Comparison of ENCODE assay signal across 8 cellular contexts in the genomic region with DNA sequence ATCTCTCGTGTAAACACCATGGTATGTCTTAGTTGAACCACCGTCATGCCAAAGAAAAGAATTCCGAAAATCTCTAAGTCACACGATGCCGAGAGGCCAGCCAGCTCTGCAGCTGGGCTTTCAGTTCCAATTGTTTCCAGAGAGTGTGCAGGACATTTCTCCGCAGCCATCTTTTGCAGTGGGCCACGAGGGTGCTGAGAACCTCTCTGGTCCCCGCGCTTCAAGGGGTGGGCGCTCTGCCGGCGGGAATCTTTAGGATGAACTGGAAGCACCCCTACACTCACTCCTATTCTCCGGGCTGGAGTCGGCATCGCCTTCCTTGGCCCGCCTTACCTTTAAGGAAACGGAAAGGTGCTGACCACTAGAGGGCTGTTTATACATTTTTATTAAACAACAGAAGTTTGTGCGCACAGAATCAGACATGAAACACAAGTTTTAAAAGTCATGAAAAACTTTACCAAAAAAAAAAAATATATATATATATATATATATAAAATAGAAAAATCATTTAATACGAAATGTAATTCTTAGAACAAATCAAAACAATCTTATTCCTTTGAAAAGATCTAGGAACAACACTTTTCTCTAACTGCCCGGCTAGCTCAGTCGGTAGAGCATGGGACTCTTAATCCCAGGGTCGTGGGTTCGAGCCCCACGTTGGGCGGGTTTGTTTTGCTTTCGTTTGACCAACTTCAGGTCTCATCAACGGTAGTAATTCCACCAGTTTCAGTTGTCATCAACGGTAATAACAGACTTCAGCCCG.
DNase-seq lines count a peak whose midpoint lies in the region; ATAC-seq, FAIRE-seq and TF ChIP-seq lines count a peak whose summit lies in the region.

No MANE protein-coding gene starts in this region.

- H3K27ac ChIP-seq in VCaP: peak overlapping the region; percentile 74

- DNase-seq in NCI-H2081 (lab: John Stamatoyannopoulos, UW) (peak; percentile 72 to 77), cardiac fibroblast (ENCODE audit: low read depth in 2 of 2) (peak; percentile 90 to 91), smooth muscle cell of the brain vasculature (ENCODE audit: low read depth, low spot score) (peak; percentile 57)

- H3K4me3 ChIP-seq in GM08714 (ENCODE audit: low read length) (peak overlapping the region; percentile 79), cardiac fibroblast (replicated peaks in 1 of 2; ENCODE audit: low read depth in 2 of 2, low read length in 2 of 2) (peak overlapping the region; percentile 40 to 59)

- FAIRE-seq in islet of Langerhans (lab: Jason Lieb, UNC): peak; percentile 93

- TF ChIP-seq CTCF in VCaP (conservative IDR thresholded peaks at IDR 0.05): peak; percentile 76
- peak; percentile 57 for TF ChIP-seq CTCF in cardiac fibroblast (IDR thresholded peaks at IDR 0.05; ENCODE audit: low read depth, low read length)

- peak; percentile 66 for ATAC-seq in HG02840 (IDR thresholded peaks at IDR 0.05; ENCODE audit: low FRiP score, unreplicated experiment)
- ATAC-seq in GM19324 (IDR thresholded peaks at IDR 0.05; ENCODE audit: low FRiP score, unreplicated experiment): no peak
